9 cellular contexts compared by ENCODE assay signal in the genomic region with DNA sequence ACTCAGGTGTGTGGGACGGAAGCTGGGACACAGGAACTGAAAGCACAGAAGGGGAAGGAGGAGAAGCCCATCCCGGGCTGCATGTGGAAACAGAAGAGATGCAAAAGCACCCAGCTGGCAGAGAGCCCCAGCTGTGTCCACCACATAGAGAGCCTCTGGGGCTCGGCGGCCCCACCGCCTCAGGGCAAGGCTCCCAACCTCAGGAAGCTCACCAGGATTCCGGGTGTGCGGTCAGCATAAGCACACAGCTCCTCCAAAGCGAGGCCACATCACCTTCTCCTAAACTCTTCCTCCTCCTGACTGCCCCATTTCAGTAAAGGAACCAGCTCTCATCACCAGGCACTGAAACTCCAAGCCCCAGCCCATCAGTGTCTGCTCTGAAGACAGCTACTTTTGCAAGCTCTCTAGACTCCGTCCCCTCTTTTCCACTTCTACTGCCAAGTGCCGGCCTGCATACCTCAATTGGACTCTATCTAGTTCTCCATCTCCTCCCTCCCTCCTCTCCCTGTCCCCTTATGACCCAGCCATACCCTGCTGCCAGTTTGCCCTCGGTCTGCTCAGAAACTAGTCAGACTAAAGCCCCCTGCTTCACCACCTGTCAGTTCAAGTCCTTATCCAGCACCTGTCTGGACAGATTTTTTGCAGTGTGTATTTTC. TPM values are rescaled to one million over a fixed set of nuclear protein-coding genes. Genes with fewer than 3 reads are reported as not detected.
A peak's percentile ranks its signal among the peaks of the same experiment; 100 is the strongest.
DNase-seq lines count a peak whose midpoint lies in the region; ATAC-seq, FAIRE-seq and TF ChIP-seq lines count a peak whose summit lies in the region.
"Had no signal": no experiment of that assay in that cellular context is flagged by ENCODE, and none has a peak within 500 bp of the region (broad histone marks: within the 10 kb centered on the region; RNA-seq: fewer than 3 reads in every experiment).

No MANE protein-coding gene starts in this region.

- intact Hi-C loops in A673 (cut with micrococcal nuclease; ENCODE audit: unreplicated experiment) (no loop called here), kidney (cut with DNase I) (no loop called here)

- H3K4me1 ChIP-seq in A673 (ENCODE audit: insufficient read depth, low read length, poor library complexity, severe bottlenecking) (peaks cover 58% of the 10 kb centered on the region), kidney (ENCODE audit: control insufficient read depth in 1 of 2, insufficient read depth in 1 of 2, low read depth in 1 of 2, low read length in 2 of 2) (peaks cover 37 to 57% of the 10 kb centered on the region in 2 donors)

- no peaks in the 10 kb centered on the region for H3K27me3 ChIP-seq in A673 (replicated peaks; ENCODE audit: insufficient read depth, low read depth, low read length, poor library complexity)
- H3K27me3 ChIP-seq in SU-DHL-6 (ENCODE audit: low read length) = no peaks in the 10 kb centered on the region

- FAIRE-seq in kidney (lab: Jason Lieb, UNC) = no peak
- FAIRE-seq: G401.6 had no signal

- peaks cover 43% of the 10 kb centered on the region for H3K79me2 ChIP-seq in SU-DHL-6 (ENCODE audit: insufficient read depth, low read length)

- no peak for DNase-seq in A673 (ENCODE audit: low spot score)
- DNase-seq in kidney = no peak
- no peak for DNase-seq in GM10266 (ENCODE audit: extremely low spot score)
- DNase-seq in omental fat pad (ENCODE audit: low spot score) = no peak
- no peak for DNase-seq in stimulated activated CD4-positive, alpha-beta T cell treated with anti-CD3 and anti-CD28 coated beads, Interleukin-15, amount 100 ng/mL, for 24 hours

- H3K9me3 ChIP-seq in A673 (ENCODE audit: low read depth, low read length, poor library complexity, severe bottlenecking) = no peaks in the 10 kb centered on the region
- H3K9me3 ChIP-seq in SU-DHL-6 (ENCODE audit: insufficient read depth, low read length) = no peaks in the 10 kb centered on the region
- no peaks in the 10 kb centered on the region for H3K9me3 ChIP-seq in kidney (ENCODE audit: control insufficient read depth in 1 of 2, low read length in 2 of 2)

- TF ChIP-seq CTCF in A673 (conservative IDR thresholded peaks at IDR 0.05; ENCODE audit: low read depth, low read length) (no peak), SU-DHL-6 (IDR thresholded peaks at IDR 0.05; ENCODE audit: insufficient read depth, low read length, poor library complexity, severe bottlenecking) (no peak), kidney (IDR thresholded peaks at IDR 0.05; ENCODE audit: borderline replicate concordance, extremely low read depth, insufficient read depth) (no peak), GM10266 (IDR thresholded peaks at IDR 0.05; ENCODE audit: control insufficient read depth, insufficient read depth, low read depth, missing control alignments) (no peak), omental fat pad (IDR thresholded peaks at IDR 0.05) (no peak)

- POLR2A ChIA-PET in A673 (lab: Charles Lee; ENCODE audit: low non-redundant PET) = no interaction called here

- BruUV-seq in A673 (replicated peaks; lab: Mats Ljungman, UMichigan) = no TSS peak

- ATAC-seq in GM21390 (IDR thresholded peaks at IDR 0.05; ENCODE audit: unreplicated experiment) (peak; percentile 19), omental fat pad (ENCODE audit: low FRiP score) (no peak), HG02588 (IDR thresholded peaks at IDR 0.05; ENCODE audit: unreplicated experiment) (no peak)

- H3K9ac ChIP-seq in SU-DHL-6 (ENCODE audit: low read length) = peak overlapping the region; percentile 22
- no peak overlapping the region for H3K9ac ChIP-seq in kidney (ENCODE audit: low read length in 2 of 2)

- no peak overlapping the region for H3K4me3 ChIP-seq in A673 (ENCODE audit: low read depth, low read length, poor library complexity, severe bottlenecking)
- H3K4me3 ChIP-seq in SU-DHL-6 (ENCODE audit: insufficient read depth, low read length, poor library complexity, severe bottlenecking) = no peak overlapping the region
- no peak overlapping the region for H3K4me3 ChIP-seq in kidney (ENCODE audit: low read length in 2 of 2)

- CTCF ChIA-PET in A673 (lab: Charles Lee) = no interaction called here

- peaks cover 53% of the 10 kb centered on the region for H3F3A ChIP-seq in SU-DHL-6 (ENCODE audit: insufficient read depth)

- peak overlapping the region; percentile 78 for H3K4me2 ChIP-seq in SU-DHL-6 (ENCODE audit: low read depth, low read length, poor library complexity, severe bottlenecking)

- H3K36me3 ChIP-seq in A673 (ENCODE audit: insufficient read depth, low read length, poor library complexity, severe bottlenecking) (no peaks in the 10 kb centered on the region), SU-DHL-6 (ENCODE audit: low read length) (no peaks in the 10 kb centered on the region), kidney (ENCODE audit: control insufficient read depth in 1 of 2, insufficient read depth in 2 of 2, low read length in 2 of 2) (peaks cover 0 to 5% of the 10 kb centered on the region in 2 donors)

- no peak overlapping the region for H2AFZ ChIP-seq in SU-DHL-6 (ENCODE audit: low read depth, low read length, severe bottlenecking)

- H3K9me2 ChIP-seq in SU-DHL-6 (replicated peaks; ENCODE audit: insufficient read depth, low read length) = no peaks in the 10 kb centered on the region

- H4K20me1 ChIP-seq in SU-DHL-6 (ENCODE audit: low read depth, low read length) = no peaks in the 10 kb centered on the region

- H3K27ac ChIP-seq in A673 (ENCODE audit: low read depth, low read length, poor library complexity, severe bottlenecking) (peak overlapping the region; percentile 64), SU-DHL-6 (ENCODE audit: low read depth, low read length) (peak overlapping the region; percentile 100), kidney (ENCODE audit: low read depth in 2 of 2, low read length in 2 of 2) (peak overlapping the region; percentile 11 to 23)

RNA-seq across cellular contexts. Expression of gene ST3GAL2, which starts 6.0 kb away (rescaled TPM):
- total RNA-seq in A673 (2021) = 26.5 and 29.0 TPM in 2 replicates
- total RNA-seq in kidney = 28.6 TPM
- 10.6 TPM for polyA plus RNA-seq in kidney (ENCODE audit: insufficient read depth, low read depth, low replicate concordance)
- 10 to 100 TPM in 3 of 4 donors, 1 to 10 TPM in 1; 9.6 to 31.7 (median 17.8) TPM for total RNA-seq in omental fat pad

RNA-seq across cellular contexts. Expression of gene FCSK, which starts 21.5 kb away (rescaled TPM):
- total RNA-seq in A673 (2021) = 11.2 and 14.8 TPM in 2 replicates
- total RNA-seq in kidney = 32.5 TPM
- polyA plus RNA-seq in kidney (ENCODE audit: insufficient read depth, low read depth, low replicate concordance) = 18.7 TPM
- total RNA-seq in omental fat pad = 10 to 100 TPM in 3 of 4 donors, 1 to 10 TPM in 1; 7.3 to 17.3 (median 12.8) TPM

Comparison
In these comparisons a context has a peak if more than half of its experiments do, and no peak if none do; other contexts are left out.
1. H3K27ac ChIP-seq: peak in every context shown above with its lines; median percentile 100 in SU-DHL-6; 64 in A673; 17 in kidney.